Comparison of ENCODE assay signal across 6 cellular contexts in genomic region chr1:28672971-28673370, GRCh38. TPM values are rescaled to one million over a fixed set of nuclear protein-coding genes. Genes with fewer than 3 reads are reported as not detected.
"Had no signal": no experiment of that assay in that cellular context is flagged by ENCODE, and none has a peak within 500 bp of the region (broad histone marks: within the 10 kb centered on the region; RNA-seq: fewer than 3 reads in every experiment).

No MANE protein-coding gene starts in this region.

RNA-seq across cellular contexts. Expression of gene RNU11, which starts 24.6 kb away (rescaled TPM):
- total RNA-seq: M059J, PC-3, Peyer's patch, Right ventricle myocardium inferior, SJCRH30, SK-MEL-5 had no signal
